ENCODE assay signal across 26 cellular contexts in the genomic region with DNA sequence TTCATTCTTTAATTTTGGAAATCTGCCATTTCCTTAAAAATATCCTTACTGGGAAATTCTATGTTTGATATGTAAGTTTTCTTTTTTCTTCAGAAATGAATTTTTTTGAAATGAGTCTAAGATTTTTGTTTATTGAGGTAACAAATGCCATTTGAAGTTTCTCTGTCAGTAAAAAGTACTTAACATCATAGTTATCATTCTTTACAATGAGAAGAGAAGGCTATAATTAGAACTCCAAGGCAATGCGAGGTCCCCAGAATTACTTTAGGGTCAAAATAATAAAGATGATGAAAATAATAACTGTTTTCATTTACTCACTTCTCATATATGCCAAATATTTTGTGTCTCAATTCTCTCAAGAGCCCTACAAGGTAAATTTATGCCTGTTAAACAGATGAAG. TPM values are rescaled to one million over a fixed set of nuclear protein-coding genes. Genes with fewer than 3 reads are reported as not detected.
"Had no signal": no experiment of that assay in that cellular context is flagged by ENCODE, and none has a peak within 500 bp of the region (broad histone marks: within the 10 kb centered on the region; RNA-seq: fewer than 3 reads in every experiment).

No MANE protein-coding gene starts in this region.

- H3K36me3 ChIP-seq: SJCRH30 had no signal

- H3K9me3 Mint-ChIP-seq: activated B cell treated with CpG ODN at 0.5 μM for 24 hours; activated CD4-positive, alpha-beta T cell treated with anti-CD3 and anti-CD28 coated beads, Interleukin-2, amount 10 ng/mL, durations not matched to agents 24 days and 14 days; activated naive CD4-positive, alpha-beta T cell treated with anti-CD3 and anti-CD28 coated beads for 36 hours; activated T-cell treated with anti-CD3 and anti-CD28 coated beads, Interleukin-2, amount 50 U/mL, for 4 hours; activated T-helper 17 cell treated with anti-CD3 and anti-CD28 coated beads, Interleukin-2, amount 50 U/mL, for 72 hours had no signal

- H3K4me1 Mint-ChIP-seq: activated B cell treated with CpG ODN at 0.5 μM for 24 hours; activated CD8-positive, alpha-beta memory T cell treated with anti-CD3 and anti-CD28 coated beads, Interleukin-2, amount 10 ng/mL, durations not matched to agents 7 days and 5 days; activated T-helper 17 cell treated with anti-CD3 and anti-CD28 coated beads, Interleukin-2, amount 50 U/mL, for 72 hours; T-helper 17 cell had no signal

- H3K4me3 Mint-ChIP-seq: activated B cell treated with CpG ODN at 0.5 μM for 24 hours; activated CD4-positive, alpha-beta T cell treated with anti-CD3 and anti-CD28 coated beads, Interleukin-2, amount 10 ng/mL, durations not matched to agents 24 days and 14 days; activated CD8-positive, alpha-beta memory T cell treated with anti-CD3 and anti-CD28 coated beads, Interleukin-2, amount 10 ng/mL, durations not matched to agents 7 days and 5 days; activated naive CD4-positive, alpha-beta T cell treated with anti-CD3 and anti-CD28 coated beads for 36 hours; activated naive CD8-positive, alpha-beta T cell; activated T-cell treated with anti-CD3 and anti-CD28 coated beads, Interleukin-2, amount 50 U/mL, for 4 hours; activated T-helper 17 cell treated with anti-CD3 and anti-CD28 coated beads, Interleukin-2, amount 50 U/mL, for 72 hours; T-helper 17 cell had no signal

- H3K4me3 ChIP-seq: SJCRH30 had no signal

- H3K27me3 ChIP-seq: SJCRH30 had no signal

- H3K27ac ChIP-seq: SJCRH30 had no signal

- ATAC-seq: activated CD8-positive, alpha-beta memory T cell treated with anti-CD3 and anti-CD28 coated beads, Interleukin-2, amount 10 ng/mL, durations not matched to agents 7 days and 5 days; activated T-cell treated with anti-CD3 and anti-CD28 coated beads, Interleukin-2, amount 50 U/mL, for 4 hours; activated T-helper 17 cell treated with anti-CD3 and anti-CD28 coated beads, Interleukin-2, amount 50 U/mL, for 72 hours; Panc1; T-helper 17 cell had no signal

- DNase-seq: activated B cell treated with CpG ODN at 0.5 μM for 24 hours; activated CD4-positive, alpha-beta T cell treated with anti-CD3 and anti-CD28 coated beads for 1 hour; activated CD4-positive, alpha-beta T cell treated with anti-CD3 and anti-CD28 coated beads, Interleukin-2, amount 10 ng/mL, durations not matched to agents 24 days and 14 days; activated CD4-positive, alpha-beta T cell treated with anti-CD3 and anti-CD28 coated beads, Interleukin-2, amount 50 U/mL, for 48 hours; activated CD8-positive, alpha-beta memory T cell treated with anti-CD3 and anti-CD28 coated beads, Interleukin-2, amount 10 ng/mL, durations not matched to agents 7 days and 5 days; activated gamma-delta T cell; activated naive CD4-positive, alpha-beta T cell treated with anti-CD3 and anti-CD28 coated beads for 36 hours; activated T-cell treated with anti-CD3 and anti-CD28 coated beads, Interleukin-2, amount 50 U/mL, for 4 hours; cerebellar nuclear complex; Kasumi-1; KBM-7; NCI-H1930; NCI-H2171; NCI-H2227 treated with DMSO at 0.1 percent for 48 hours; NCI-H446 treated with DMSO at 0.1 percent for 48 hours; NCI-H526 treated with DMSO at 0.1 percent for 48 hours; NK-92 treated with Interleukin-12 subunit alpha and Interleukin-12 subunit beta, amount 100 ng/mL, for 24 hours; OCI-M1; Right ventricle myocardium superior; RPMI8226; SJCRH30; T-helper 17 cell; T-helper 9 cell had no signal

- H3K27ac Mint-ChIP-seq: activated B cell treated with CpG ODN at 0.5 μM for 24 hours; activated CD4-positive, alpha-beta T cell treated with anti-CD3 and anti-CD28 coated beads, Interleukin-2, amount 10 ng/mL, durations not matched to agents 24 days and 14 days; activated CD8-positive, alpha-beta memory T cell treated with anti-CD3 and anti-CD28 coated beads, Interleukin-2, amount 10 ng/mL, durations not matched to agents 7 days and 5 days; activated naive CD4-positive, alpha-beta T cell treated with anti-CD3 and anti-CD28 coated beads for 36 hours; activated naive CD8-positive, alpha-beta T cell; activated T-helper 17 cell treated with anti-CD3 and anti-CD28 coated beads, Interleukin-2, amount 50 U/mL, for 72 hours; T-helper 17 cell had no signal

- H3K9me3 ChIP-seq: SJCRH30 had no signal

- H3K36me3 Mint-ChIP-seq: activated CD8-positive, alpha-beta memory T cell treated with anti-CD3 and anti-CD28 coated beads, Interleukin-2, amount 10 ng/mL, durations not matched to agents 7 days and 5 days; activated naive CD8-positive, alpha-beta T cell had no signal

- H3K27me3 Mint-ChIP-seq: activated naive CD8-positive, alpha-beta T cell had no signal

RNA-seq across cellular contexts. Expression of gene RHOBTB1, which starts 37.0 kb away (rescaled TPM):
- total RNA-seq: activated CD4-positive, alpha-beta T cell treated with anti-CD3 and anti-CD28 coated beads, Interleukin-2, amount 10 ng/mL, durations not matched to agents 24 days and 14 days; activated naive CD4-positive, alpha-beta T cell treated with anti-CD3 and anti-CD28 coated beads for 36 hours had no signal
